14 cellular contexts compared by ENCODE assay signal in genomic region chr2:168254158-168254935, GRCh38. TPM values are rescaled to one million over a fixed set of nuclear protein-coding genes. Genes with fewer than 3 reads are reported as not detected.
A peak's percentile ranks its signal among the peaks of the same experiment; 100 is the strongest.
DNase-seq lines count a peak whose midpoint lies in the region; ATAC-seq and TF ChIP-seq lines count a peak whose summit lies in the region.
"Had no signal": no experiment of that assay in that cellular context is flagged by ENCODE, and none has a peak within 500 bp of the region (broad histone marks: within the 10 kb centered on the region; RNA-seq: fewer than 3 reads in every experiment).

No MANE protein-coding gene starts in this region.

- POLR2A ChIA-PET in IMR-90 (lab: Charles Lee; ENCODE audit: unreplicated experiment) = no interaction called here
- POLR2A ChIA-PET in CD8-positive, alpha-beta memory T cell (lab: Charles Lee) = no interaction called here

- no TSS peak for BruUV-seq in IMR-90 (replicated peaks; lab: Mats Ljungman, UMichigan)

- in situ Hi-C loops in IMR-90 (cut with MboI; ENCODE audit: low sequenced_read_pairs) = no loop called here

- H3K56ac ChIP-seq in IMR-90 (ENCODE audit: extremely low read depth, insufficient read depth, low read length) = no peak overlapping the region

- intact Hi-C loops in IMR-90 (cut with micrococcal nuclease) (no loop called here), left lung (cut with DNase I) (no loop called here)

- H2AFZ ChIP-seq in IMR-90 (replicated peaks; ENCODE audit: low read length, poor library complexity) = no peak overlapping the region

- no peak overlapping the region for H2BK15ac ChIP-seq in IMR-90 (ENCODE audit: low read depth, low read length)

- peaks cover 3 to 13% (median 9%) of the 10 kb centered on the region in 5 donors for H3K9me3 Mint-ChIP-seq in CD8-positive, alpha-beta memory T cell

- H3K27me3 Mint-ChIP-seq in CD8-positive, alpha-beta memory T cell = no peaks in the 10 kb centered on the region
- H3K27me3 Mint-ChIP-seq: activated naive CD4-positive, alpha-beta T cell treated with anti-CD3 and anti-CD28 coated beads, Interleukin-2, amount 50 U/mL, for 24 hours; dendritic cell treated with granulocyte-macrophage colony-stimulating factor and Interleukin-4, amounts not matched to agents 40 ng/mL and 50 ng/mL, for 4 days had no signal

- dilution Hi-C loops in IMR-90 (cut with HindIII; ENCODE audit: low sequenced_read_pairs, unreplicated experiment) = no loop called here

- no peak overlapping the region for H2BK120ac ChIP-seq in IMR-90 (ENCODE audit: low read depth, low read length)

- H3K14ac ChIP-seq in IMR-90 (replicated peaks; ENCODE audit: low read depth, low read length) = no peak overlapping the region

- H3K9me1 ChIP-seq in IMR-90 (ENCODE audit: insufficient read depth, low read length) = peaks cover 2% of the 10 kb centered on the region; the same call in 1 of the 2 replicates

- no peak overlapping the region for H3K4me2 ChIP-seq in IMR-90 (ENCODE audit: low read depth, low read length)

- H3K9me3 ChIP-seq in IMR-90 (ENCODE audit: control insufficient read depth, insufficient read depth, low read length) (peaks cover 2% of the 10 kb centered on the region; the same call in 1 of the 2 replicates), left lung (peaks cover 0 to 10% of the 10 kb centered on the region in 2 donors)
- H3K9me3 ChIP-seq in CD8-positive, alpha-beta memory T cell (ENCODE audit: low read length) = no peaks in the 10 kb centered on the region
- H3K9me3 ChIP-seq: testis had no signal

- H2BK5ac ChIP-seq in IMR-90 (ENCODE audit: low read depth, low read length, poor library complexity, severe bottlenecking) = no peak overlapping the region

- H3K36me3 ChIP-seq in IMR-90 (ENCODE audit: control insufficient read depth, insufficient read depth, low read length) (no peaks in the 10 kb centered on the region), left lung (no peaks in the 10 kb centered on the region), H7 (replicated peaks; ENCODE audit: control insufficient read depth, insufficient read depth, low read length) (no peaks in the 10 kb centered on the region)
- H3K36me3 ChIP-seq in CD8-positive, alpha-beta memory T cell (ENCODE audit: insufficient read depth, low read length) = no peaks in the 10 kb centered on the region

- peak overlapping the region in 1 of 8 donors; percentile 56 for H3K27ac Mint-ChIP-seq in CD8-positive, alpha-beta memory T cell
- H3K27ac Mint-ChIP-seq: activated naive CD4-positive, alpha-beta T cell treated with anti-CD3 and anti-CD28 coated beads, Interleukin-2, amount 50 U/mL, for 24 hours; dendritic cell treated with granulocyte-macrophage colony-stimulating factor and Interleukin-4, amounts not matched to agents 40 ng/mL and 50 ng/mL, for 4 days; mesothelial cell of epicardium had no signal

- ATAC-seq in IMR-90 (ENCODE audit: low read depth) (peak; percentile 88), left lung (peak; percentile 55)

- no CpG with 5 or more reads among the region's 3 CpGs for WGBS in IMR-90 (ENCODE audit: extremely low coverage in 2 of 2, insufficient read length in 1 of 2), 2 experiments

- H3K4me3 ChIP-seq in IMR-90 (ENCODE audit: insufficient read depth, low read depth, low read length) (no peak overlapping the region), left lung (no peak overlapping the region), H7 (ENCODE audit: insufficient read depth, low read depth, low read length) (no peak overlapping the region)
- H3K4me3 ChIP-seq in CD8-positive, alpha-beta memory T cell (ENCODE audit: low read length) = no peak overlapping the region
- H3K4me3 ChIP-seq: testis had no signal

- CTCF ChIA-PET in IMR-90 (lab: Yijun Ruan, JAX) = interaction anchor here (0.5 kb wide), 1 partner anchor 519 kb away, joined by 3 read pairs; no protein-coding TSS in a partner anchor
- CTCF ChIA-PET in CD8-positive, alpha-beta memory T cell (lab: Charles Lee) = no interaction called here

- H3K79me1 ChIP-seq in IMR-90 (ENCODE audit: low read depth in 1 of 2, low read length in 2 of 2) = no peaks in the 10 kb centered on the region

- no peak overlapping the region for H3K4me3 Mint-ChIP-seq in CD8-positive, alpha-beta memory T cell
- H3K4me3 Mint-ChIP-seq: activated naive CD4-positive, alpha-beta T cell treated with anti-CD3 and anti-CD28 coated beads, Interleukin-2, amount 50 U/mL, for 24 hours; dendritic cell treated with granulocyte-macrophage colony-stimulating factor and Interleukin-4, amounts not matched to agents 40 ng/mL and 50 ng/mL, for 4 days; mesothelial cell of epicardium had no signal

- H3K18ac ChIP-seq in IMR-90 (ENCODE audit: low read depth, low read length) = no peak overlapping the region

- H4K8ac ChIP-seq in IMR-90 (ENCODE audit: low read depth in 2 of 2, low read length in 2 of 2) = no peak overlapping the region

- H3K27me3 ChIP-seq in IMR-90 (ENCODE audit: control insufficient read depth, insufficient read depth, low read length) (no peaks in the 10 kb centered on the region), left lung (no peaks in the 10 kb centered on the region), H7 (ENCODE audit: control insufficient read depth, insufficient read depth, low read length) (no peaks in the 10 kb centered on the region)
- H3K27me3 ChIP-seq in CD8-positive, alpha-beta memory T cell (ENCODE audit: insufficient read depth, low read length, poor library complexity, severe bottlenecking) = no peaks in the 10 kb centered on the region
- H3K27me3 ChIP-seq: testis had no signal

- no peak overlapping the region for H2BK20ac ChIP-seq in IMR-90 (ENCODE audit: low read depth, low read length)

- peaks cover 12 to 15% (median 14%) of the 10 kb centered on the region in 3 donors for H3K4me1 Mint-ChIP-seq in CD8-positive, alpha-beta memory T cell
- H3K4me1 Mint-ChIP-seq: activated naive CD4-positive, alpha-beta T cell treated with anti-CD3 and anti-CD28 coated beads, Interleukin-2, amount 50 U/mL, for 24 hours had no signal

- DNase-seq in DMS153 treated with DMSO at 0.1 percent for 48 hours (lab: John Stamatoyannopoulos, UW; ENCODE audit: unreplicated experiment) (peak; percentile 20), IMR-90 (peak; percentile 40), left lung (no peak), HPDE6-E6E7 (ENCODE audit: extremely low spot score) (no peak), inferior parietal cortex (ENCODE audit: extremely low spot score) (no peak), H7 (no peak)
- DNase-seq in CD8-positive, alpha-beta memory T cell = no peak
- DNase-seq: MM.1S, retina, testis had no signal

- no peak overlapping the region for H3K4ac ChIP-seq in IMR-90 (ENCODE audit: low read depth, low read length)

- no peaks in the 10 kb centered on the region for H4K20me1 ChIP-seq in IMR-90 (ENCODE audit: insufficient read depth, low read length)

- no peak overlapping the region for H2AK5ac ChIP-seq in IMR-90 (ENCODE audit: low read depth, low read length)

- TF ChIP-seq RAD21 in IMR-90 (IDR thresholded peaks at IDR 0.05; ENCODE audit: low read length) = no peak

- peaks cover 0 to 12% (median 0%) of the 10 kb centered on the region in 3 donors for H3K36me3 Mint-ChIP-seq in CD8-positive, alpha-beta memory T cell
- H3K36me3 Mint-ChIP-seq: activated naive CD4-positive, alpha-beta T cell treated with anti-CD3 and anti-CD28 coated beads, Interleukin-2, amount 50 U/mL, for 24 hours had no signal

- H3K4me1 ChIP-seq in IMR-90 (ENCODE audit: control insufficient read depth, insufficient read depth, low read length) (no peaks in the 10 kb centered on the region), left lung (peaks cover 0 to 4% of the 10 kb centered on the region in 2 donors)
- peaks cover 7% of the 10 kb centered on the region for H3K4me1 ChIP-seq in CD8-positive, alpha-beta memory T cell (ENCODE audit: insufficient read depth, low read length)
- H3K4me1 ChIP-seq: testis had no signal

- no peak overlapping the region for H3K23ac ChIP-seq in IMR-90 (ENCODE audit: low read depth, low read length)

- H3K27ac ChIP-seq in IMR-90 (ENCODE audit: insufficient read depth, low read length) (no peak overlapping the region), VCaP (0 out of 2 replicates have a peak overlapping the region, but pooled peaks have one; percentile 72), left lung (no peak overlapping the region)
- no peak overlapping the region for H3K27ac ChIP-seq in CD8-positive, alpha-beta memory T cell (ENCODE audit: low read depth, low read length)
- H3K27ac ChIP-seq: testis had no signal

- no peak for TF ChIP-seq POLR2A in IMR-90 (IDR thresholded peaks at IDR 0.05; ENCODE audit: low read depth, low read length)

- no peak overlapping the region for H4K91ac ChIP-seq in IMR-90 (ENCODE audit: insufficient read depth, low read depth, low read length)

- TF ChIP-seq CTCF in IMR-90 (conservative IDR thresholded peaks at IDR 0.05; ENCODE audit: low read depth, low read length) (peak; percentile 14; the same call in 1 of the 2 replicates), VCaP (conservative IDR thresholded peaks at IDR 0.05) (0 out of 2 replicates have a peak, but pooled peaks have one; percentile 7), left lung (IDR thresholded peaks at IDR 0.05) (no peak)

- no peak overlapping the region for H4K5ac ChIP-seq in IMR-90 (ENCODE audit: low read depth, low read length)

- H3K9ac ChIP-seq in IMR-90 (ENCODE audit: low read depth, low read length) = no peak overlapping the region

- H2AK9ac ChIP-seq in IMR-90 (replicated peaks; ENCODE audit: low read depth, low read length, poor library complexity) = no peak overlapping the region

TF ChIP-seq in IMR-90, 13 proteins besides CTCF, POLR2A, EP300 and RAD21 (continues in another document):
- TF ChIP-seq, protein P1, sequence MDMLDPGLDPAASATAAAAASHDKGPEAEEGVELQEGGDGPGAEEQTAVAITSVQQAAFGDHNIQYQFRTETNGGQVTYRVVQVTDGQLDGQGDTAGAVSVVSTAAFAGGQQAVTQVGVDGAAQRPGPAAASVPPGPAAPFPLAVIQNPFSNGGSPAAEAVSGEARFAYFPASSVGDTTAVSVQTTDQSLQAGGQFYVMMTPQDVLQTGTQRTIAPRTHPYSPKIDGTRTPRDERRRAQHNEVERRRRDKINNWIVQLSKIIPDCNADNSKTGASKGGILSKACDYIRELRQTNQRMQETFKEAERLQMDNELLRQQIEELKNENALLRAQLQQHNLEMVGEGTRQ (IDR thresholded peaks at IDR 0.05; ENCODE audit: low read depth, low read length) = no peak
- TF ChIP-seq MAFK (IDR thresholded peaks at IDR 0.05; ENCODE audit: low read depth, low read length) = no peak

RNA-seq across cellular contexts. Expression of gene STK39, which starts 7.0 kb away (rescaled TPM):
- total RNA-seq in IMR-90 (2012; rRNA removed) = 11.8 and 25.8 TPM in 2 replicates
- 12.8 and 16.4 TPM in 2 replicates for polyA plus RNA-seq in IMR-90 (2012; rRNA removed)
- 2.3 and 4.0 TPM in 2 replicates for polyA plus RNA-seq in IMR-90 (2012; cell fraction: cytosol; rRNA removed)
- 0.84 and 11.9 TPM in 2 replicates for polyA plus RNA-seq in IMR-90 (2012; cell fraction: nucleus; rRNA removed; ENCODE audit: low replicate concordance)
- 10 to 100 TPM; 15.7 to 28.6 TPM for total RNA-seq in left lung
- 10 to 100 TPM; 25.7 to 28.3 TPM for total RNA-seq in CD8-positive, alpha-beta memory T cell
- polyA plus RNA-seq in CD8-positive, alpha-beta memory T cell = 11.2 TPM
- total RNA-seq in H7 (2014; rRNA removed; shearing (Covaris generic)) = 20.8 and 27.9 TPM in 2 replicates

Comparison
In these comparisons a context has a peak if more than half of its experiments do, and no peak if none do; other contexts are left out.
1. DNase-seq: peak in DMS153 treated with DMSO at 0.1 percent for 48 hours (single experiment) and IMR-90 (single experiment); none in left lung (0 of 2), HPDE6-E6E7 (single experiment), CD8-positive, alpha-beta memory T cell (0 of 5), inferior parietal cortex (single experiment) and H7 (single experiment).
2. CTCF ChIP-seq: peak in IMR-90 (single experiment) and VCaP (single experiment); none in left lung (0 of 2).